In the genomic region with DNA sequence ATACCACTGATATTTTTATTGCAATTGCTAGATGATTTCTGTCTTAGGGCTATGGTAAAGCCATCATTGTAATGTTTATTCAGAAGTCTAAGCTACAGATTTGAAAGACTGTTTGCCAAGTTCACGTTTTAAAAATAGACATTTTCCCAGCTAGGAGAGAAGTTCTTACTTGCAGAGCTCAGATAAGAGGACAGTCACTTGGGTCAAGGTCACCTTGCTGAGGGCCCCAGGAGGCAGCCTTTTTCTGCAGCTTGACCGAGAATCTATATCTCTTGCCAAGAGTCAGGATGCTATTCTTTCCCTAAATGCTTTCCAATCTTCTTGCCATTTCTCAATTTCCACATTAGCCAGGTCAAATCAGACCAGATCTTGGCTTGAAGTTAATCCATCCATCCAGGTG, we compare ENCODE assay signal across 19 cellular contexts.
DNase-seq lines count a peak whose midpoint lies in the region; TF ChIP-seq lines count a peak whose summit lies in the region.
"Had no signal": no experiment of that assay in that cellular context is flagged by ENCODE, and none has a peak within 500 bp of the region (broad histone marks: within the 10 kb centered on the region; RNA-seq: fewer than 3 reads in every experiment).

No MANE protein-coding gene starts in this region.

- no peaks in the 10 kb centered on the region for H3K36me3 Mint-ChIP-seq in nephron (ENCODE audit: low read depth)
- H3K36me3 Mint-ChIP-seq in activated naive CD8-positive, alpha-beta T cell treated with anti-CD3 and anti-CD28 coated beads for 36 hours = no peaks in the 10 kb centered on the region
- H3K36me3 Mint-ChIP-seq: CD4-positive, CD25-positive, alpha-beta regulatory T cell; CD8-positive, alpha-beta memory T cell had no signal

- intact Hi-C loops in adrenal gland (cut with DNase I) = no loop called here
- intact Hi-C loops in left ventricle myocardium inferior (cut with micrococcal nuclease) = no loop called here

- H3K9me3 ChIP-seq in adrenal gland (replicated peaks in 1 of 3) (no peaks in the 10 kb centered on the region), cardiac muscle cell (ENCODE audit: low read depth) (no peaks in the 10 kb centered on the region), left ventricle myocardium inferior (replicated peaks) (no peaks in the 10 kb centered on the region)
- H3K9me3 ChIP-seq: BE2C had no signal

- no peak for TF ChIP-seq CTCF in adrenal gland (IDR thresholded peaks at IDR 0.05)
- no peak for TF ChIP-seq CTCF in cardiac muscle cell (IDR thresholded peaks at IDR 0.05; ENCODE audit: low read depth, low read length)
- no peak for TF ChIP-seq CTCF in left ventricle myocardium inferior (IDR thresholded peaks at IDR 0.05; ENCODE audit: borderline replicate concordance)
- TF ChIP-seq CTCF in nephron (IDR thresholded peaks at IDR 0.05; ENCODE audit: unreplicated experiment in 3 of 3) = no peak

- H3K27me3 Mint-ChIP-seq in nephron (ENCODE audit: low read depth) = no peaks in the 10 kb centered on the region
- no peaks in the 10 kb centered on the region for H3K27me3 Mint-ChIP-seq in activated naive CD8-positive, alpha-beta T cell treated with anti-CD3 and anti-CD28 coated beads for 36 hours
- H3K27me3 Mint-ChIP-seq: CD4-positive, CD25-positive, alpha-beta regulatory T cell; CD8-positive, alpha-beta memory T cell had no signal

- DNase-seq in adrenal gland (peak; percentile 27 to 78 (median 69)), cardiac muscle cell (ENCODE audit: low read depth in 1 of 2, low spot score in 1 of 2) (peak in 1 of 2 donors; percentile 72), left ventricle myocardium inferior (no peak), kidney tubule cell (ENCODE audit: low spot score) (no peak), COLO829 (ENCODE audit: low spot score) (no peak), amniotic stem cell (lab: John Stamatoyannopoulos, UW) (no peak)
- DNase-seq in activated naive CD8-positive, alpha-beta T cell treated with anti-CD3 and anti-CD28 coated beads for 36 hours = no peak
- DNase-seq: ACHN; BE2C; C1 segment of cervical spinal cord; CD4-positive, CD25-positive, alpha-beta regulatory T cell; CD8-positive, alpha-beta memory T cell; DMS153; DMS79; GDM1; HCEC 1CT had no signal

- peak overlapping the region in 2 of 3 experiments; percentile 30 to 42 for H3K27ac Mint-ChIP-seq in nephron
- H3K27ac Mint-ChIP-seq in activated naive CD8-positive, alpha-beta T cell treated with anti-CD3 and anti-CD28 coated beads for 36 hours = no peak overlapping the region
- H3K27ac Mint-ChIP-seq: CD4-positive, CD25-positive, alpha-beta regulatory T cell; CD8-positive, alpha-beta memory T cell; GM23338 had no signal

- WGBS in adrenal gland, 4 donors = 26 to 28% (median 26%) methylated on average over 2 of the region's 2 CpGs

- H3K9me3 Mint-ChIP-seq in nephron = peaks cover 4% of the 10 kb centered on the region
- no peaks in the 10 kb centered on the region for H3K9me3 Mint-ChIP-seq in activated naive CD8-positive, alpha-beta T cell treated with anti-CD3 and anti-CD28 coated beads for 36 hours
- H3K9me3 Mint-ChIP-seq: GM23338 had no signal

- H3K36me3 ChIP-seq in adrenal gland (replicated peaks in 1 of 2) (no peaks in the 10 kb centered on the region), cardiac muscle cell (no peaks in the 10 kb centered on the region), left ventricle myocardium inferior (no peaks in the 10 kb centered on the region)
- H3K36me3 ChIP-seq: BE2C had no signal

- H3K27me3 ChIP-seq in adrenal gland (no peaks in the 10 kb centered on the region), cardiac muscle cell (no peaks in the 10 kb centered on the region), left ventricle myocardium inferior (ENCODE audit: low read depth) (no peaks in the 10 kb centered on the region)
- H3K27me3 ChIP-seq: BE2C had no signal

- peaks cover 15% of the 10 kb centered on the region for H3K4me1 Mint-ChIP-seq in nephron
- no peaks in the 10 kb centered on the region for H3K4me1 Mint-ChIP-seq in activated naive CD8-positive, alpha-beta T cell treated with anti-CD3 and anti-CD28 coated beads for 36 hours
- H3K4me1 Mint-ChIP-seq: CD4-positive, CD25-positive, alpha-beta regulatory T cell; CD8-positive, alpha-beta memory T cell had no signal

- no peak overlapping the region for H3K4me3 Mint-ChIP-seq in nephron
- H3K4me3 Mint-ChIP-seq in activated naive CD8-positive, alpha-beta T cell treated with anti-CD3 and anti-CD28 coated beads for 36 hours = no peak overlapping the region
- H3K4me3 Mint-ChIP-seq: CD4-positive, CD25-positive, alpha-beta regulatory T cell; CD8-positive, alpha-beta memory T cell; GM23338 had no signal

- no peak overlapping the region for H3K4me3 ChIP-seq in adrenal gland
- peak overlapping the region; percentile 2 for H3K4me3 ChIP-seq in cardiac muscle cell
- no peak overlapping the region for H3K4me3 ChIP-seq in left ventricle myocardium inferior
- H3K4me3 ChIP-seq: GM23338 had no signal

- H3K4me1 ChIP-seq in adrenal gland (replicated peaks in 1 of 2) = peaks cover 10 to 15% of the 10 kb centered on the region in 2 donors
- peaks cover 28% of the 10 kb centered on the region for H3K4me1 ChIP-seq in cardiac muscle cell (ENCODE audit: low read depth)
- peaks cover 20% of the 10 kb centered on the region for H3K4me1 ChIP-seq in left ventricle myocardium inferior
- H3K4me1 ChIP-seq: BE2C had no signal

- H3K27ac ChIP-seq in adrenal gland = no peak overlapping the region
- H3K27ac ChIP-seq in cardiac muscle cell = peak overlapping the region; percentile 86
- H3K27ac ChIP-seq in left ventricle myocardium inferior (replicated peaks) = peak overlapping the region; percentile 63
- H3K27ac ChIP-seq: HL-60 had no signal

- no peak for TF ChIP-seq POLR2A in adrenal gland (IDR thresholded peaks at IDR 0.05)

Comparison
In these comparisons a context has a peak if more than half of its experiments do, and no peak if none do; other contexts are left out.
1. DNase-seq: peak in adrenal gland (7 of 7); none in left ventricle myocardium inferior (single experiment), kidney tubule cell (single experiment), COLO829 (single experiment), amniotic stem cell (single experiment) and activated naive CD8-positive, alpha-beta T cell treated with anti-CD3 and anti-CD28 coated beads for 36 hours (single experiment).
2. H3K27ac ChIP-seq: peak in cardiac muscle cell (single experiment) and left ventricle myocardium inferior (single experiment); none in adrenal gland (0 of 5).